In genomic region chr22:29030618-29031235, GRCh38 we compare ENCODE assay signal across 8 cellular contexts. TPM values are rescaled to one million over a fixed set of nuclear protein-coding genes. Genes with fewer than 3 reads are reported as not detected.
A peak's percentile ranks its signal among the peaks of the same experiment; 100 is the strongest.
DNase-seq lines count a peak whose midpoint lies in the region; ATAC-seq, FAIRE-seq and TF ChIP-seq lines count a peak whose summit lies in the region.

No MANE protein-coding gene starts in this region.

- CTCF ChIA-PET in GM12878 (lab: Yijun Ruan, JAX) = interaction anchor here (0.6 to 7.4 kb wide), 13 partner anchors 9 to 267 kb away, joined by 3 to 63 read pairs (median 4); no protein-coding TSS in a partner anchor

- no peaks in the 10 kb centered on the region for H3K4me1 ChIP-seq in GM12878 (ENCODE audit: control insufficient read depth, insufficient read depth, low read length)
- peaks cover 33% of the 10 kb centered on the region for H3K4me1 ChIP-seq in hepatocyte (ENCODE audit: insufficient read depth)
- H3K4me1 ChIP-seq in psoas muscle = peaks cover 39% of the 10 kb centered on the region

- no peak for TF ChIP-seq RAD21 in GM12878 (IDR thresholded peaks at IDR 0.05; ENCODE audit: insufficient read depth, low read depth, low read length)

- in situ Hi-C loops in GM12878 (cut with MboI) = loop anchor here (25.0 kb wide), 1 partner anchor 993 kb away; no protein-coding TSS in a partner anchor

- H3K9me2 ChIP-seq in hepatocyte (replicated peaks; ENCODE audit: insufficient read depth) = no peaks in the 10 kb centered on the region

- RAD21 ChIA-PET in GM12878 (lab: Charles Lee; ENCODE audit: unreplicated experiment) = interaction anchor here (0.5 to 4.0 kb wide), 24 partner anchors 9 to 202 kb away, joined by 3 to 21 read pairs (median 4); no protein-coding TSS in a partner anchor

- SMC1A ChIA-PET in GM12878 (lab: Charles Lee; ENCODE audit: uncharacterized antibody, unreplicated experiment) = interaction anchor here (0.6 to 4.3 kb wide), 13 partner anchors 9 to 228 kb away, joined by 3 to 43 read pairs (median 4); no protein-coding TSS in a partner anchor

- H3K27me3 ChIP-seq in GM12878 (replicated peaks in 1 of 2; ENCODE audit: control insufficient read depth in 2 of 2, insufficient read depth in 2 of 2, low read length in 1 of 2) (0 out of 4 replicates have a peak, but pooled peaks cover 0 to 6% of the 10 kb centered on the region in 2 experiments), hepatocyte (no peaks in the 10 kb centered on the region), psoas muscle (ENCODE audit: insufficient read depth in 3 of 3, low read length in 2 of 3) (no peaks in the 10 kb centered on the region)

- H3K79me2 ChIP-seq in GM12878 (ENCODE audit: control insufficient read depth, insufficient read depth, low read length) (no peaks in the 10 kb centered on the region), hepatocyte (peaks cover 60% of the 10 kb centered on the region)

- no peak for TF ChIP-seq CTCF in C4-2B (conservative IDR thresholded peaks at IDR 0.05)
- no peak for TF ChIP-seq CTCF in GM12878 (IDR thresholded peaks at IDR 0.05 in 2 of 3, conservative IDR thresholded peaks at IDR 0.05 in 1 of 3; ENCODE audit: control insufficient read depth in 2 of 3, extremely low read depth in 1 of 3, insufficient read depth in 1 of 3, low read depth in 3 of 3, low read length in 3 of 3)
- no peak for TF ChIP-seq CTCF in hepatocyte (IDR thresholded peaks at IDR 0.05; ENCODE audit: poor library complexity)
- TF ChIP-seq CTCF in psoas muscle (IDR thresholded peaks at IDR 0.05) = no peak

- no peak for TF ChIP-seq EP300 in GM12878 (IDR thresholded peaks at IDR 0.05; ENCODE audit: borderline replicate concordance in 1 of 2, control insufficient read depth in 1 of 2, low read depth in 2 of 2, low read length in 2 of 2)

- WGBS in GM12878 (ENCODE audit: insufficient coverage, insufficient replicate concordance, low lambda C conversion rate, missing lambda C conversion rate) = 5% methylated on average over 17 of the region's 33 CpGs
- WGBS in hepatocyte (ENCODE audit: low lambda C conversion rate, missing lambda C conversion rate) = 3% methylated on average over 16 of the region's 33 CpGs
- 12 to 25% (median 15%) methylated on average over 25 to 33 of the region's 33 CpGs for WGBS in psoas muscle, 3 donors

- DNase-seq in LHCN-M2 (ENCODE audit: low read depth) (peak; percentile 84), GM12878 (ENCODE audit: low read depth, low spot score) (no peak), hepatocyte (ENCODE audit: low spot score) (peak; percentile 90), psoas muscle (peak; percentile 77 to 83)

- peak; percentile 61 for ATAC-seq in GM12878
- peak; percentile 90 to 91 (median 91) for ATAC-seq in psoas muscle
- ATAC-seq in HG03571 (IDR thresholded peaks at IDR 0.05; ENCODE audit: unreplicated experiment) = no peak
- ATAC-seq in HG03378 (IDR thresholded peaks at IDR 0.05; ENCODE audit: unreplicated experiment) = no peak
- ATAC-seq in HG02938 (IDR thresholded peaks at IDR 0.05; ENCODE audit: unreplicated experiment) = no peak

- FAIRE-seq in GM12878 (lab: Jason Lieb, UNC) = no peak

- intact Hi-C loops in GM12878 (cut with micrococcal nuclease; ENCODE audit: unreplicated experiment) = loop anchor here (5.0 kb wide), 1 partner anchor 123 kb away; no protein-coding TSS in a partner anchor
- intact Hi-C loops in psoas muscle (cut with DNase I) = loop anchor here in 1 of 2 donors (2.0 to 10.0 kb wide), 3 partner anchors 112 to 426 kb away; partner anchors contain the start of gene ZNRF3

- H4K20me1 ChIP-seq in GM12878 (ENCODE audit: control insufficient read depth, insufficient read depth) (peaks cover 3% of the 10 kb centered on the region; the same call in 1 of the 2 replicates), hepatocyte (ENCODE audit: insufficient read depth, poor library complexity, severe bottlenecking) (no peaks in the 10 kb centered on the region)

- H3K4me3 ChIP-seq in GM12878 = no peak overlapping the region
- H3K4me3 ChIP-seq in hepatocyte = peak overlapping the region; percentile 16
- peak overlapping the region; percentile 64 for H3K4me3 ChIP-seq in psoas muscle

- POLR2A ChIA-PET in GM12878 (lab: Charles Lee) = interaction anchor here (0.5 to 1.7 kb wide), 6 partner anchors 10 to 130 kb away, joined by 3 to 5 read pairs (median 4); no protein-coding TSS in a partner anchor

- H3K27ac ChIP-seq in C4-2B = peak overlapping the region; percentile 53
- H3K27ac ChIP-seq in GM12878 (ENCODE audit: control insufficient read depth, insufficient read depth) = no peak overlapping the region
- peak overlapping the region; percentile 91 for H3K27ac ChIP-seq in hepatocyte
- H3K27ac ChIP-seq in psoas muscle = peak overlapping the region; percentile 87

- BruUV-seq in GM12878 (replicated peaks; lab: Mats Ljungman, UMichigan) = no TSS peak

- H2AFZ ChIP-seq in GM12878 (ENCODE audit: control insufficient read depth, low read depth, low read length) = no peak overlapping the region
- H2AFZ ChIP-seq in hepatocyte = peak overlapping the region; percentile 51

- H3K36me3 ChIP-seq in GM12878 (ENCODE audit: control insufficient read depth in 2 of 2, insufficient read depth in 2 of 2, low read length in 1 of 2) (no peaks in the 10 kb centered on the region; a peak in 1 of 4 replicates), hepatocyte (replicated peaks; ENCODE audit: insufficient read depth, low read depth) (no peaks in the 10 kb centered on the region), psoas muscle (ENCODE audit: insufficient read depth in 1 of 2, low read depth in 1 of 2) (no peaks in the 10 kb centered on the region)

- H3K9ac ChIP-seq in GM12878 (ENCODE audit: control insufficient read depth, insufficient read depth, low read length) = no peak overlapping the region

- H3K9me3 ChIP-seq in GM12878 (replicated peaks; ENCODE audit: control insufficient read depth, insufficient read depth, low read length) (no peaks in the 10 kb centered on the region), hepatocyte (ENCODE audit: low read depth) (no peaks in the 10 kb centered on the region), psoas muscle (no peaks in the 10 kb centered on the region)

- no peak overlapping the region for H3K4me2 ChIP-seq in GM12878 (ENCODE audit: control insufficient read depth, insufficient read depth)
- H3K4me2 ChIP-seq in hepatocyte = peak overlapping the region; percentile 85

- TF ChIP-seq POLR2A in GM12878 (IDR thresholded peaks at IDR 0.05; ENCODE audit: low read depth, low read length) = no peak

TF ChIP-seq in GM12878, 131 proteins besides CTCF, POLR2A, EP300 and RAD21:
- TF ChIP-seq MYC (IDR thresholded peaks at IDR 0.05; ENCODE audit: insufficient read depth, insufficient read length, insufficient replicate concordance, low read length, severe bottlenecking) = no peak
- TF ChIP-seq IKZF1 (conservative IDR thresholded peaks at IDR 0.05) = 0 out of 2 replicates have a peak, but pooled peaks have one; percentile 20
- TF ChIP-seq LARP7 (IDR thresholded peaks at IDR 0.05) = no peak
- TF ChIP-seq NR2F1 (conservative IDR thresholded peaks at IDR 0.05) = peak; percentile 74

RNA-seq across cellular contexts. Expression of gene C22orf31, which starts 30.9 kb away (rescaled TPM):
- not detected in 2 replicates for total RNA-seq in LHCN-M2 (2014; rRNA removed)
- not detected for polyA plus RNA-seq in LHCN-M2 (2012)
- total RNA-seq in GM12878 (2013; cell fraction: nucleolus; rRNA removed) = not detected in 2 replicates
- total RNA-seq in GM12878 (2014; rRNA removed) = not detected in 2 replicates
- not detected in 2 replicates for total RNA-seq in GM12878 (2014; rRNA removed; fragmentation: Illumina TruSeq; extraction: Trizol)
- not detected in 2 replicates for total RNA-seq in GM12878 (2021)
- not detected for polyA plus RNA-seq in GM12878 (2011; ENCODE audit: low read depth)
- polyA plus RNA-seq in GM12878 (2011; rRNA removed) = not detected in 2 replicates
- polyA plus RNA-seq in GM12878 (2011; cell fraction: cytosol; rRNA removed) = 0.06 TPM in 1 of 2 replicates, not detected in the other
- polyA plus RNA-seq in GM12878 (2011; cell fraction: nucleus; rRNA removed) = not detected in 2 replicates
- not detected in 2 replicates for polyA plus RNA-seq in GM12878 (2012)
- not detected in 2 replicates for polyA plus RNA-seq in GM12878 (2014; fragmentation: Illumina TruSeq; extraction: Trizol)
- polyA plus RNA-seq in GM12878 (2014; fragmentation: Nextera tagmentation; extraction: Ambion mirVana) = not detected
- polyA plus RNA-seq in GM12878 (2014; rRNA removed) = not detected in 2 replicates
- not detected for polyA plus RNA-seq in GM12878 (2016; fragmentation: Nextera tagmentation; extraction: Ambion mirVana)
- not detected in 2 replicates for polyA minus RNA-seq in GM12878 (2011; rRNA and poly(A)+ RNA removed)
- not detected in 2 replicates for polyA minus RNA-seq in GM12878 (2011; cell fraction: cytosol; rRNA and poly(A)+ RNA removed)
- not detected in 2 replicates for polyA minus RNA-seq in GM12878 (2011; cell fraction: nucleus; rRNA and poly(A)+ RNA removed)
- total RNA-seq in hepatocyte = not detected in 2 replicates
- 0.16 TPM in 1 of 2 replicates, not detected in the other for polyA plus RNA-seq in hepatocyte
- not detected for total RNA-seq in psoas muscle
- not detected for polyA plus RNA-seq in psoas muscle

RNA-seq across cellular contexts. Expression of gene KREMEN1, which starts 42.1 kb away (rescaled TPM):
- total RNA-seq in LHCN-M2 (2014; rRNA removed) (4.3 and 5.8 TPM in 2 replicates), GM12878 (2014; rRNA removed) (0.17 and 0.27 TPM in 2 replicates), GM12878 (2014; rRNA removed; fragmentation: Illumina TruSeq; extraction: Trizol) (0.13 and 0.14 TPM in 2 replicates), GM12878 (2021) (0.40 and 0.46 TPM in 2 replicates), hepatocyte (8.3 and 10.5 TPM in 2 replicates), psoas muscle (10 to 100 TPM; 17.5 to 68.2 (median 38.0) TPM)
- 5.8 TPM for polyA plus RNA-seq in LHCN-M2 (2012)
- total RNA-seq in GM12878 (2013; cell fraction: nucleolus; rRNA removed) = 1.3 TPM in 2 replicates
- 0.21 TPM for polyA plus RNA-seq in GM12878 (2011; ENCODE audit: low read depth)
- polyA plus RNA-seq in GM12878 (2011; rRNA removed) (1.8 and 2.5 TPM in 2 replicates), GM12878 (2014; fragmentation: Illumina TruSeq; extraction: Trizol) (0.05 and 0.59 TPM in 2 replicates), GM12878 (2014; fragmentation: Nextera tagmentation; extraction: Ambion mirVana) (under 1 TPM; 0.10 to 0.11 TPM), GM12878 (2014; rRNA removed) (0.37 and 0.74 TPM in 2 replicates), GM12878 (2016; fragmentation: Nextera tagmentation; extraction: Ambion mirVana) (under 1 TPM in 1 of 2 experiments, not detected in 1; 0.20 TPM), hepatocyte (7.5 and 9.0 TPM in 2 replicates), psoas muscle (10 to 100 TPM in 1 of 3 donors, 1 to 10 TPM in 2; 7.7 to 13.9 (median 8.8) TPM)
- polyA plus RNA-seq in GM12878 (2011; cell fraction: cytosol; rRNA removed) = 3.0 and 3.5 TPM in 2 replicates
- polyA plus RNA-seq in GM12878 (2011; cell fraction: nucleus; rRNA removed) = 1.2 and 2.0 TPM in 2 replicates
- polyA plus RNA-seq in GM12878 (2012) = 0.27 and 0.47 TPM in 2 replicates
- polyA minus RNA-seq in GM12878 (2011; rRNA and poly(A)+ RNA removed) = 4.3 and 5.2 TPM in 2 replicates
- 1.9 and 2.7 TPM in 2 replicates for polyA minus RNA-seq in GM12878 (2011; cell fraction: cytosol; rRNA and poly(A)+ RNA removed)
- polyA minus RNA-seq in GM12878 (2011; cell fraction: nucleus; rRNA and poly(A)+ RNA removed) = 1.2 and 2.2 TPM in 2 replicates

Comparison
In these comparisons a context has a peak if more than half of its experiments do, and no peak if none do; other contexts are left out.
1. ATAC-seq: peak in GM12878 (single experiment) and psoas muscle (4 of 4); none in HG03571 (single experiment), HG03378 (single experiment) and HG02938 (single experiment).